16 cellular contexts compared by ENCODE assay signal in the genomic region with DNA sequence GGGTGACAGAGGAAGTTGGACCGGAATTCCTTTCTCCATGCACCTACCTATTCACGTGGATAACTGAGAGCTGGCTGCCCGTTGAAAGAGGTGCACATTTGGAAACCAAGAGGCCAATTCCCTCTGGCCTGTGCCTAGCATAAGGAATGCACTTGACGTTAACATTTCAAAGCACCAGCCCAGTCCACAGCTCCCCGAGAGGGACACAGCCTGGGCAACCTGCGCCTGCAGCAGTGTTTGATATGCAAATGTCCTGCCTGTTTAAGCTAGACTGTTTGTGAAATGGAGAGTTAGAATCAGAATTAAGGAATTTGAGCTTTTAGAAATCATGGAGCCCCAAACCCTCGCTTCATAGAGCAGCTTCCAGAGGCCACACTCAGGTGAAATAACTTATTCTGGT.
DNase-seq lines count a peak whose midpoint lies in the region; ATAC-seq, FAIRE-seq and TF ChIP-seq lines count a peak whose summit lies in the region.
"Had no signal": no experiment of that assay in that cellular context is flagged by ENCODE, and none has a peak within 500 bp of the region (broad histone marks: within the 10 kb centered on the region; RNA-seq: fewer than 3 reads in every experiment).

No MANE protein-coding gene starts in this region.

- H4K8ac ChIP-seq in H1 (ENCODE audit: extremely low read depth, insufficient read depth, low read length): no peak overlapping the region

- no peak overlapping the region for H2BK15ac ChIP-seq in H1 (ENCODE audit: low read length)

- no peak for TF ChIP-seq POLR2A in H1 (IDR thresholded peaks at IDR 0.05; ENCODE audit: control extremely low read depth in 1 of 2, low read depth in 2 of 2, low read length in 2 of 2)

- H3K27me3 ChIP-seq in H1 (replicated peaks in 1 of 4; ENCODE audit: control insufficient read depth in 3 of 4, extremely low read depth in 1 of 4, insufficient read depth in 3 of 4, low read length in 3 of 4) (no peaks in the 10 kb centered on the region; a peak in 1 of 7 replicates), lower lobe of right lung (ENCODE audit: low read depth) (no peaks in the 10 kb centered on the region)

- no peak overlapping the region for H3K9ac ChIP-seq in H1 (replicated peaks in 1 of 4; ENCODE audit: extremely low read depth in 1 of 4, low read depth in 3 of 4, low read length in 3 of 4)
- H3K9ac ChIP-seq: BLaER1 treated with 17β-estradiol and CSF1 and Interleukin-3, amounts not matched to agents 10 nM and 100 nM had no signal

- no peak for DNase-seq in activated naive CD4-positive, alpha-beta T cell treated with anti-CD3 and anti-CD28 coated beads for 36 hours
- DNase-seq in H1 (ENCODE audit: low read depth in 1 of 2, low spot score in 2 of 2) (peak in 1 of 2 experiments; percentile 19), lower lobe of right lung (no peak), NCI-H446 (lab: John Stamatoyannopoulos, UW) (no peak)
- DNase-seq in stimulated activated CD4-positive, alpha-beta T cell treated with anti-CD3 and anti-CD28 coated beads, Interleukin-12 subunit alpha, Interleukin-12 subunit beta, amount 100 ng/mL, for 4 hours: no peak
- DNase-seq in activated CD4-positive, alpha-beta T cell treated with anti-CD3 and anti-CD28 coated beads, Interleukin-2, amount 50 U/mL, for 4 hours: no peak
- DNase-seq: DMS 273 treated with DMSO at 0.1 percent for 48 hours, MV-4-11, NCI-H1417 treated with DMSO at 0.1 percent for 48 hours, NCI-H2029, NCI-H524 treated with DMSO at 0.1 percent for 48 hours had no signal

- no peaks in the 10 kb centered on the region for H3K79me1 ChIP-seq in H1 (ENCODE audit: low read depth, low read length)

- H3K4me1 ChIP-seq in H1 (replicated peaks in 1 of 4; ENCODE audit: control insufficient read depth in 3 of 4, insufficient read depth in 4 of 4, low read length in 3 of 4) (peaks cover 9 to 13% (median 12%) of the 10 kb centered on the region in 4 experiments), lower lobe of right lung (no peaks in the 10 kb centered on the region)

- no peaks in the 10 kb centered on the region for H3K79me2 ChIP-seq in H1 (ENCODE audit: control insufficient read depth in 1 of 2, insufficient read depth in 2 of 2, low read length in 2 of 2)

- H3K23me2 ChIP-seq in H1 (ENCODE audit: low read depth, low read length): no peaks in the 10 kb centered on the region

- no peaks in the 10 kb centered on the region for H3K9me3 Mint-ChIP-seq in activated naive CD4-positive, alpha-beta T cell treated with anti-CD3 and anti-CD28 coated beads, Interleukin-2, amount 50 U/mL, for 24 hours
- H3K9me3 Mint-ChIP-seq in activated naive CD4-positive, alpha-beta T cell treated with anti-CD3 and anti-CD28 coated beads for 36 hours: no peaks in the 10 kb centered on the region

- no peak overlapping the region for H2BK20ac ChIP-seq in H1 (ENCODE audit: low read length)

- H3K4me2 ChIP-seq in H1 (ENCODE audit: insufficient read depth in 1 of 2, low read depth in 2 of 2, low read length in 2 of 2): peak overlapping the region; percentile 30 to 51
- H3K4me2 ChIP-seq: BLaER1 treated with 17β-estradiol and CSF1 and Interleukin-3, amounts not matched to agents 10 nM and 100 nM had no signal

- no peaks in the 10 kb centered on the region for H3K4me1 Mint-ChIP-seq in activated naive CD4-positive, alpha-beta T cell treated with anti-CD3 and anti-CD28 coated beads, Interleukin-2, amount 50 U/mL, for 24 hours
- no peaks in the 10 kb centered on the region for H3K4me1 Mint-ChIP-seq in activated naive CD4-positive, alpha-beta T cell treated with anti-CD3 and anti-CD28 coated beads for 36 hours (ENCODE audit: low read depth)

- FAIRE-seq in H1 (lab: Jason Lieb, UNC): peak; percentile 74
- FAIRE-seq: H54 had no signal

- no peak overlapping the region for H2BK120ac ChIP-seq in H1 (replicated peaks; ENCODE audit: low read depth, low read length)

- TF ChIP-seq EP300 in H1 (IDR thresholded peaks at IDR 0.05; ENCODE audit: borderline replicate concordance in 1 of 2, low read depth in 2 of 2, low read length in 2 of 2): no peak

- POLR2A ChIA-PET in H1 (lab: Charles Lee; ENCODE audit: partially characterized antibody): no interaction called here

- CTCF ChIA-PET in activated naive CD4-positive, alpha-beta T cell treated with anti-CD3 and anti-CD28 coated beads for 36 hours (lab: Charles Lee): no interaction called here
- CTCF ChIA-PET in H1 (lab: Charles Lee; ENCODE audit: partially characterized antibody): interaction anchor here (0.8 kb wide), 3 partner anchors 15 to 138 kb away, joined by 3 to 4 read pairs (median 4); no protein-coding TSS in a partner anchor

- H3K27ac ChIP-seq in H1 (ENCODE audit: low read depth, low read length): no peak overlapping the region
- no peak overlapping the region for H3K27ac ChIP-seq in lower lobe of right lung
- H3K27ac ChIP-seq: BLaER1 treated with 17β-estradiol and CSF1 and Interleukin-3, amounts not matched to agents 10 nM and 100 nM had no signal

- ATAC-seq in lower lobe of right lung (peak; percentile 49 to 53), HG02610 (IDR thresholded peaks at IDR 0.05; ENCODE audit: unreplicated experiment) (no peak)
- ATAC-seq: SK-N-SH treated with all-trans-retinoic acid at 6 μM for 48 hours had no signal

- no peak overlapping the region for H4K91ac ChIP-seq in H1 (replicated peaks; ENCODE audit: insufficient read length, low read length)

- H3K36me3 ChIP-seq in H1 (ENCODE audit: control insufficient read depth in 2 of 4, insufficient read depth in 4 of 4, low read length in 3 of 4) (no peaks in the 10 kb centered on the region), lower lobe of right lung (no peaks in the 10 kb centered on the region)
- H3K36me3 ChIP-seq: BLaER1 treated with 17β-estradiol and CSF1 and Interleukin-3, amounts not matched to agents 10 nM and 100 nM had no signal

- H3K27ac Mint-ChIP-seq in activated naive CD4-positive, alpha-beta T cell treated with anti-CD3 and anti-CD28 coated beads, Interleukin-2, amount 50 U/mL, for 24 hours: peak overlapping the region; percentile 24
- H3K27ac Mint-ChIP-seq in activated naive CD4-positive, alpha-beta T cell treated with anti-CD3 and anti-CD28 coated beads for 36 hours: no peak overlapping the region

- H4K5ac ChIP-seq in H1 (ENCODE audit: insufficient read length, low read depth, low read length): no peak overlapping the region

- 19% methylated on average over 7 of the region's 7 CpGs; no CpG with 5 or more reads in 1 of the 2 experiments for WGBS in H1 (ENCODE audit: extremely low coverage in 1 of 2, insufficient coverage in 1 of 2, insufficient read length in 1 of 2, insufficient replicate concordance in 2 of 2, low coverage in 1 of 2, low lambda C conversion rate in 2 of 2, missing lambda C conversion rate in 1 of 2), 2 experiments

- H2BK5ac ChIP-seq in H1 (ENCODE audit: low read depth, low read length): no peak overlapping the region

- H3K4ac ChIP-seq in H1 (replicated peaks; ENCODE audit: insufficient read length, low read depth, low read length): no peak overlapping the region

- no peak overlapping the region for H2AFZ ChIP-seq in H1 (ENCODE audit: low read length)

- no peak overlapping the region; the same call in 1 of the 2 replicates for H2BK12ac ChIP-seq in H1 (ENCODE audit: low read depth, low read length)

- no peak overlapping the region for H3K56ac ChIP-seq in H1 (replicated peaks; ENCODE audit: insufficient read length, low read depth, low read length)

- no peak overlapping the region for H3K18ac ChIP-seq in H1 (ENCODE audit: extremely low read depth, low read length)

- peaks cover 2% of the 10 kb centered on the region for H3K27me3 Mint-ChIP-seq in activated naive CD4-positive, alpha-beta T cell treated with anti-CD3 and anti-CD28 coated beads, Interleukin-2, amount 50 U/mL, for 24 hours
- peaks cover 3% of the 10 kb centered on the region for H3K27me3 Mint-ChIP-seq in activated naive CD4-positive, alpha-beta T cell treated with anti-CD3 and anti-CD28 coated beads for 36 hours (ENCODE audit: low read depth)

- no peak overlapping the region for H3K23ac ChIP-seq in H1 (ENCODE audit: insufficient read length)

- intact Hi-C loops in activated naive CD4-positive, alpha-beta T cell treated with anti-CD3 and anti-CD28 coated beads for 36 hours (cut with micrococcal nuclease): no loop called here
- intact Hi-C loops in lower lobe of right lung (cut with DNase I): no loop called here

- TF ChIP-seq CTCF in H1 (IDR thresholded peaks at IDR 0.05; ENCODE audit: control extremely low read depth in 1 of 3, insufficient read depth in 1 of 3, low read depth in 1 of 3, low read length in 3 of 3): no peak
- TF ChIP-seq CTCF in lower lobe of right lung (IDR thresholded peaks at IDR 0.05): no peak

- H2AK5ac ChIP-seq in H1 (ENCODE audit: low read depth, low read length): no peak overlapping the region; the same call in 1 of the 2 replicates

- no peaks in the 10 kb centered on the region for H3K36me3 Mint-ChIP-seq in activated naive CD4-positive, alpha-beta T cell treated with anti-CD3 and anti-CD28 coated beads, Interleukin-2, amount 50 U/mL, for 24 hours
- H3K36me3 Mint-ChIP-seq in activated naive CD4-positive, alpha-beta T cell treated with anti-CD3 and anti-CD28 coated beads for 36 hours (ENCODE audit: low read depth): no peaks in the 10 kb centered on the region

- H3K14ac ChIP-seq in H1 (ENCODE audit: insufficient read length): no peak overlapping the region

- peak overlapping the region in 1 of 4 experiments; percentile 6; a peak in 1 of 8 replicates for H3K4me3 ChIP-seq in H1 (ENCODE audit: extremely low read depth in 1 of 4, insufficient read depth in 2 of 4, low read depth in 3 of 4, low read length in 4 of 4)
- H3K4me3 ChIP-seq in lower lobe of right lung: no peak overlapping the region
- H3K4me3 ChIP-seq: BLaER1 treated with 17β-estradiol and CSF1 and Interleukin-3, amounts not matched to agents 10 nM and 100 nM had no signal

- no peak overlapping the region for H3K4me3 Mint-ChIP-seq in activated naive CD4-positive, alpha-beta T cell treated with anti-CD3 and anti-CD28 coated beads, Interleukin-2, amount 50 U/mL, for 24 hours
- H3K4me3 Mint-ChIP-seq in activated naive CD4-positive, alpha-beta T cell treated with anti-CD3 and anti-CD28 coated beads for 36 hours: no peak overlapping the region

- H3K9me3 ChIP-seq in H1 (ENCODE audit: insufficient read depth in 2 of 2, low read depth in 1 of 2, low read length in 1 of 2) (no peaks in the 10 kb centered on the region), lower lobe of right lung (no peaks in the 10 kb centered on the region)
- H3K9me3 ChIP-seq: BLaER1 treated with 17β-estradiol and CSF1 and Interleukin-3, amounts not matched to agents 10 nM and 100 nM had no signal

- peaks cover 0 to 2% of the 10 kb centered on the region in 2 experiments for H4K20me1 ChIP-seq in H1 (replicated peaks in 1 of 2; ENCODE audit: control insufficient read depth in 1 of 2, insufficient read depth in 2 of 2, low read length in 2 of 2)

- TF ChIP-seq RAD21 in H1 (IDR thresholded peaks at IDR 0.05 in 1 of 2, conservative IDR thresholded peaks at IDR 0.05 in 1 of 2; ENCODE audit: low read depth in 2 of 2, low read length in 2 of 2): no peak; a peak in 1 of 4 replicates

TF ChIP-seq in H1, 55 proteins besides CTCF, POLR2A, EP300 and RAD21 (continues in another document):
- no peak for TF ChIP-seq NRF1 (IDR thresholded peaks at IDR 0.05; ENCODE audit: low read depth, low read length)
- no peak for TF ChIP-seq CTBP2 (IDR thresholded peaks at IDR 0.05; ENCODE audit: borderline replicate concordance, insufficient read depth, insufficient read length, low read length)
